8 cellular contexts compared by ENCODE assay signal in the genomic region with DNA sequence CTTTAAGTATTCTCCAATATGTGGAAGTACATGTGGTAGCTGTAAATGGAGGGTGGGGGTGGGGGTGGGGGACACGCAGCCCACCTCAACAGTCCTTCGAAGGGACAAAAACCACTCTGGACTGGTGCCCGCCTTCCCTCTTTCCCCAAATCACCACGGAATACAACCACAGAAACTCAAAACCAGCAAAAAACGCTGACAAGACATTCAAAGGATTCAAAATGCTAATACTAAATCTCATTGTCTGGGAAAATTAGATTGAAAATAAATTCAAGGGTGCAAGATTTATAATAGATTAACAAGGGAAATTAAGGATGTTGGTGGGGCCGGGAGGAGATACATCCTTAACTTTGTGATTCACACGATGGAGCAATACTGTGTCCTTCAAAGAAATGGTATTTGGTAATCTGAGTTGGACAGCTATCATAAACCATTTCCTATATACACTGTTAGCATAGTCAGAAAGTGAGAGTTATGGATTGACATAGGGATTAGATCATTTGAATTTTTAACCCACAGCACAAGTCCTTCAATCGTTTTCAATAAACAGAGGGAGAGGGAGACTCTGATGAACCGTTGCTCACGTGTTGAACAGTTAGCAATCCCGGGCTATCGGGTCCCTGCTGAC. TPM values are rescaled to one million over a fixed set of nuclear protein-coding genes. Genes with fewer than 3 reads are reported as not detected.
A peak's percentile ranks its signal among the peaks of the same experiment; 100 is the strongest.
DNase-seq lines count a peak whose midpoint lies in the region; ATAC-seq and TF ChIP-seq lines count a peak whose summit lies in the region.

No MANE protein-coding gene starts in this region.

- DNase-seq in CD4-positive, alpha-beta memory T cell: no peak
- DNase-seq in dorsolateral prefrontal cortex (no peak), nephron progenitor cell (no peak), NCI-H1436 treated with DMSO at 0.1 percent for 48 hours (lab: John Stamatoyannopoulos, UW) (no peak), AG20443 (ENCODE audit: low spot score) (no peak), DMS 273 (lab: John Stamatoyannopoulos, UW; ENCODE audit: unreplicated experiment) (no peak)

- peak overlapping the region; percentile 97 for H3K27ac ChIP-seq in CD4-positive, alpha-beta memory T cell (ENCODE audit: low read depth, low read length)
- peak overlapping the region in 14 of 59 donors; percentile 24 to 94 (median 84) for H3K27ac ChIP-seq in dorsolateral prefrontal cortex

- H3K4me1 ChIP-seq in CD4-positive, alpha-beta memory T cell (ENCODE audit: insufficient read depth, low read length): peaks cover 38% of the 10 kb centered on the region
- peaks cover 66% of the 10 kb centered on the region for H3K4me1 ChIP-seq in Loucy (ENCODE audit: insufficient read depth, low read length, poor library complexity, severe bottlenecking)

- POLR2A ChIA-PET in CD4-positive, alpha-beta memory T cell (lab: Charles Lee; ENCODE audit: partially characterized antibody): interaction anchor here (0.6 to 1.5 kb wide), 8 partner anchors 17 to 303 kb away, joined by 3 to 9 read pairs (median 3); partner anchors contain the start of genes MTCH1 and PI16

- H3F3A ChIP-seq in Loucy (ENCODE audit: low read depth): peaks cover 13% of the 10 kb centered on the region; the same call in 1 of the 2 replicates

- no peaks in the 10 kb centered on the region for H3K27me3 ChIP-seq in CD4-positive, alpha-beta memory T cell (ENCODE audit: insufficient read depth, low read length)
- H3K27me3 ChIP-seq in Loucy (ENCODE audit: insufficient read depth, low read length, poor library complexity, severe bottlenecking) (no peaks in the 10 kb centered on the region), dorsolateral prefrontal cortex (no peaks in the 10 kb centered on the region)

- H3K4me3 ChIP-seq in CD4-positive, alpha-beta memory T cell (ENCODE audit: low read length in 2 of 2): peak overlapping the region in 1 of 2 donors; percentile 93
- H3K4me3 ChIP-seq in Loucy (ENCODE audit: low read length, poor library complexity, severe bottlenecking): peak overlapping the region; percentile 86
- peak overlapping the region; percentile 56 to 100 (median 93) for H3K4me3 ChIP-seq in dorsolateral prefrontal cortex

- H3K4me3 Mint-ChIP-seq in CD4-positive, alpha-beta memory T cell: peak overlapping the region; percentile 86 to 96 (median 92)
- peak overlapping the region; percentile 99 for H3K4me3 Mint-ChIP-seq in nephron progenitor cell

- no peak for TF ChIP-seq POLR2A in GM18505 (IDR thresholded peaks at IDR 0.05; ENCODE audit: borderline replicate concordance, extremely low read depth, insufficient read depth, insufficient read length)

- H3K9me3 ChIP-seq in CD4-positive, alpha-beta memory T cell (ENCODE audit: control insufficient read depth in 1 of 2, low read length in 2 of 2): no peaks in the 10 kb centered on the region
- no peaks in the 10 kb centered on the region for H3K9me3 ChIP-seq in Loucy (ENCODE audit: insufficient read depth, low read depth, low read length)

- TF ChIP-seq CTCF in Loucy (conservative IDR thresholded peaks at IDR 0.05; ENCODE audit: low read length) (no peak), dorsolateral prefrontal cortex (IDR thresholded peaks at IDR 0.05 in 54 of 56, conservative IDR thresholded peaks at IDR 0.05 in 2 of 56; ENCODE audit: low read depth in 1 of 56, partially characterized antibody in 56 of 56) (no peak), nephron progenitor cell (IDR thresholded peaks at IDR 0.05) (no peak)

- peak overlapping the region; percentile 81 for H3K4me2 ChIP-seq in Loucy (ENCODE audit: low read depth, low read length, poor library complexity, severe bottlenecking)

- no peaks in the 10 kb centered on the region for H3K27me3 Mint-ChIP-seq in CD4-positive, alpha-beta memory T cell
- peaks cover 21% of the 10 kb centered on the region for H3K27me3 Mint-ChIP-seq in nephron progenitor cell (ENCODE audit: low read depth, poor library complexity)

- H3K9me3 Mint-ChIP-seq in CD4-positive, alpha-beta memory T cell: no peaks in the 10 kb centered on the region
- H3K9me3 Mint-ChIP-seq in nephron progenitor cell: no peaks in the 10 kb centered on the region

- ATAC-seq in GM18505 (IDR thresholded peaks at IDR 0.05; ENCODE audit: unreplicated experiment): no peak

- no peaks in the 10 kb centered on the region for H3K36me3 ChIP-seq in CD4-positive, alpha-beta memory T cell (ENCODE audit: insufficient read depth, low read length)
- H3K36me3 ChIP-seq in Loucy (ENCODE audit: insufficient read depth, low read length): no peaks in the 10 kb centered on the region

- no peaks in the 10 kb centered on the region for H3K9me2 ChIP-seq in Loucy (replicated peaks; ENCODE audit: low read depth, low read length)

- H3K79me2 ChIP-seq in Loucy (ENCODE audit: insufficient read depth, low read length): peaks cover 85% of the 10 kb centered on the region

- peak overlapping the region; percentile 52 for H3K9ac ChIP-seq in Loucy (ENCODE audit: low read depth, low read length, poor library complexity, severe bottlenecking)

- intact Hi-C loops in CD4-positive, alpha-beta memory T cell (cut with micrococcal nuclease): loop anchor here (1.0 kb wide), 1 partner anchor 372 kb away; the partner anchor contains the start of gene C6orf89
- intact Hi-C loops in dorsolateral prefrontal cortex (cut with DNase I): no loop called here

- peak overlapping the region; percentile 87 to 97 (median 92) for H3K27ac Mint-ChIP-seq in CD4-positive, alpha-beta memory T cell
- H3K27ac Mint-ChIP-seq in nephron progenitor cell: no peak overlapping the region

- peaks cover 0 to 3% of the 10 kb centered on the region in 2 donors for H3K36me3 Mint-ChIP-seq in CD4-positive, alpha-beta memory T cell
- H3K36me3 Mint-ChIP-seq in nephron progenitor cell (ENCODE audit: low read depth): no peaks in the 10 kb centered on the region

- no peak overlapping the region for H2AFZ ChIP-seq in Loucy (ENCODE audit: low read length)

- CTCF ChIA-PET in CD4-positive, alpha-beta memory T cell (lab: Charles Lee; ENCODE audit: partially characterized antibody): interaction anchor here (0.7 to 1.2 kb wide), 2 partner anchors 9 to 11 kb away, joined by 3 read pairs; no protein-coding TSS in a partner anchor

- H4K20me1 ChIP-seq in Loucy (ENCODE audit: insufficient read depth, low read length, poor library complexity, severe bottlenecking): no peaks in the 10 kb centered on the region

- peaks cover 20 to 53% (median 34%) of the 10 kb centered on the region in 4 donors for H3K4me1 Mint-ChIP-seq in CD4-positive, alpha-beta memory T cell
- H3K4me1 Mint-ChIP-seq in nephron progenitor cell: peaks cover 24% of the 10 kb centered on the region

RNA-seq across cellular contexts. Expression of gene TBC1D22B, which starts 0.8 kb away (rescaled TPM):
- 10 to 100 TPM in 1 of 2 experiments, 1 to 10 TPM in 1; 9.7 to 10.3 TPM for total RNA-seq in CD4-positive, alpha-beta memory T cell
- polyA plus RNA-seq in CD4-positive, alpha-beta memory T cell: 10 to 100 TPM in 1 of 2 donors, 1 to 10 TPM in 1; 7.2 to 11.9 TPM
- 10 to 100 TPM in 115 of 120 experiments, 1 to 10 TPM in 5; 8.8 to 17.7 (median 12.6) TPM for total RNA-seq in dorsolateral prefrontal cortex

RNA-seq across cellular contexts. Expression of gene TMEM217, which starts 1.1 kb away (rescaled TPM):
- total RNA-seq in CD4-positive, alpha-beta memory T cell: 1 to 10 TPM in 1 of 2 experiments, not detected in 1; 1.4 TPM
- polyA plus RNA-seq in CD4-positive, alpha-beta memory T cell: under 1 TPM; 0.31 to 0.42 TPM
- total RNA-seq in dorsolateral prefrontal cortex: 1 to 10 TPM in 67 of 120 experiments, under 1 TPM in 43, not detected in 10; 0.29 to 4.3 (median 1.2) TPM
